Comparison of ENCODE assay signal across 1 cellular context in the genomic region with DNA sequence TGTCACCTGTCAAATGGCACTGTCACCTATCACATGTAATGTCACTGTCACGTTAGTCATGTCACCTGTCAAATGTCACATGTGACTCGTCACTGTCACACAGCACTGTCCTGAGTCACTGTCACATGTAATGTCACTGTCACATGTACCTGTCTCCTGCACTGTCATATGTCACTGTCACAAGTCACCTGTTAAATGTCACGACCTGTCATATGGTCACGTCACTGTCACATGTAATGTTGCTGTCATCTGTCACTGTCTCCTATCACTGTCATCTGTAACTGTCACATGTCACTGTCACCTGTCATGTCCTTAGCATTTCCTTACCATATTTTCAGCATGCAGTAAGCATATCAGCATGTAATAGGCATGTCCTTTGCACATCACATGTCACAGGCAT.
A peak's percentile ranks its signal among the peaks of the same experiment; 100 is the strongest.
TF ChIP-seq lines count a peak whose summit lies in the region.

No MANE protein-coding gene starts in this region.

TF ChIP-seq in K562, 482 proteins besides CTCF, POLR2A, EP300 and RAD21 (continued from another document and continues in another):
- TF ChIP-seq, protein P1, sequence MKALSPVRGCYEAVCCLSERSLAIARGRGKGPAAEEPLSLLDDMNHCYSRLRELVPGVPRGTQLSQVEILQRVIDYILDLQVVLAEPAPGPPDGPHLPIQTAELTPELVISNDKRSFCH (CRISPR knock-in tag; IDR thresholded peaks at IDR 0.05): no peak
- TF ChIP-seq, protein P1 (tag; IDR thresholded peaks at IDR 0.05): no peak
- TF ChIP-seq PHB (CRISPR knock-in tag; IDR thresholded peaks at IDR 0.05): no peak
- no peak for TF ChIP-seq FOXK2 (conservative IDR thresholded peaks at IDR 0.05 in 1 of 2, IDR thresholded peaks at IDR 0.05 in 1 of 2; ENCODE audit: low read depth in 2 of 2)
- no peak for TF ChIP-seq ZBTB43 (CRISPR knock-in tag; IDR thresholded peaks at IDR 0.05)
- TF ChIP-seq HNRNPLL (IDR thresholded peaks at IDR 0.05; ENCODE audit: low read depth, low read length, poor library complexity, severe bottlenecking): no peak
- TF ChIP-seq, protein P2, sequence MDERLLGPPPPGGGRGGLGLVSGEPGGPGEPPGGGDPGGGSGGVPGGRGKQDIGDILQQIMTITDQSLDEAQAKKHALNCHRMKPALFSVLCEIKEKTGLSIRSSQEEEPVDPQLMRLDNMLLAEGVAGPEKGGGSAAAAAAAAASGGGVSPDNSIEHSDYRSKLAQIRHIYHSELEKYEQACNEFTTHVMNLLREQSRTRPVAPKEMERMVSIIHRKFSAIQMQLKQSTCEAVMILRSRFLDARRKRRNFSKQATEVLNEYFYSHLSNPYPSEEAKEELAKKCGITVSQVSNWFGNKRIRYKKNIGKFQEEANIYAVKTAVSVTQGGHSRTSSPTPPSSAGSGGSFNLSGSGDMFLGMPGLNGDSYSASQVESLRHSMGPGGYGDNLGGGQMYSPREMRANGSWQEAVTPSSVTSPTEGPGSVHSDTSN (CRISPR knock-in tag; IDR thresholded peaks at IDR 0.05; ENCODE audit: low read depth): no peak
- TF ChIP-seq, protein P2 (tag; conservative IDR thresholded peaks at IDR 0.05; ENCODE audit: low read depth): peak; percentile 73
- TF ChIP-seq FOSL1 (tag; conservative IDR thresholded peaks at IDR 0.05): no peak
- no peak for TF ChIP-seq ZNF134 (CRISPR knock-in tag; conservative IDR thresholded peaks at IDR 0.05)
- TF ChIP-seq MLX (CRISPR knock-in tag; conservative IDR thresholded peaks at IDR 0.05): no peak
- no peak for TF ChIP-seq CBFA2T2 (conservative IDR thresholded peaks at IDR 0.05)
- no peak for TF ChIP-seq KDM2B (CRISPR knock-in tag; IDR thresholded peaks at IDR 0.05)
- TF ChIP-seq ZNF282 (CRISPR knock-in tag; IDR thresholded peaks at IDR 0.05): peak; percentile 25; the same call in 1 of the 2 replicates
- no peak for TF ChIP-seq ARID1B (IDR thresholded peaks at IDR 0.05)
- TF ChIP-seq SMC3 (conservative IDR thresholded peaks at IDR 0.05; ENCODE audit: insufficient read depth, low read depth, low read length): no peak
- TF ChIP-seq, protein P3, sequence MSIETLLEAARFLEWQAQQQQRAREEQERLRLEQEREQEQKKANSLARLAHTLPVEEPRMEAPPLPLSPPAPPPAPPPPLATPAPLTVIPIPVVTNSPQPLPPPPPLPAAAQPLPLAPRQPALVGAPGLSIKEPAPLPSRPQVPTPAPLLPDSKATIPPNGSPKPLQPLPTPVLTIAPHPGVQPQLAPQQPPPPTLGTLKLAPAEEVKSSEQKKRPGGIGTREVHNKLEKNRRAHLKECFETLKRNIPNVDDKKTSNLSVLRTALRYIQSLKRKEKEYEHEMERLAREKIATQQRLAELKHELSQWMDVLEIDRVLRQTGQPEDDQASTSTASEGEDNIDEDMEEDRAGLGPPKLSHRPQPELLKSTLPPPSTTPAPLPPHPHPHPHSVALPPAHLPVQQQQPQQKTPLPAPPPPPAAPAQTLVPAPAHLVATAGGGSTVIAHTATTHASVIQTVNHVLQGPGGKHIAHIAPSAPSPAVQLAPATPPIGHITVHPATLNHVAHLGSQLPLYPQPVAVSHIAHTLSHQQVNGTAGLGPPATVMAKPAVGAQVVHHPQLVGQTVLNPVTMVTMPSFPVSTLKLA (conservative IDR thresholded peaks at IDR 0.05): no peak
- TF ChIP-seq ATF3 (IDR thresholded peaks at IDR 0.05): no peak
- TF ChIP-seq ATF3 (CRISPR knock-in tag; conservative IDR thresholded peaks at IDR 0.05): no peak
- TF ChIP-seq, protein P4, sequence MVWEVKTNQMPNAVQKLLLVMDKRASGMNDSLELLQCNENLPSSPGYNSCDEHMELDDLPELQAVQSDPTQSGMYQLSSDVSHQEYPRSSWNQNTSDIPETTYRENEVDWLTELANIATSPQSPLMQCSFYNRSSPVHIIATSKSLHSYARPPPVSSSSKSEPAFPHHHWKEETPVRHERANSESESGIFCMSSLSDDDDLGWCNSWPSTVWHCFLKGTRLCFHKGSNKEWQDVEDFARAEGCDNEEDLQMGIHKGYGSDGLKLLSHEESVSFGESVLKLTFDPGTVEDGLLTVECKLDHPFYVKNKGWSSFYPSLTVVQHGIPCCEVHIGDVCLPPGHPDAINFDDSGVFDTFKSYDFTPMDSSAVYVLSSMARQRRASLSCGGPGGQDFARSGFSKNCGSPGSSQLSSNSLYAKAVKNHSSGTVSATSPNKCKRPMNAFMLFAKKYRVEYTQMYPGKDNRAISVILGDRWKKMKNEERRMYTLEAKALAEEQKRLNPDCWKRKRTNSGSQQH (CRISPR knock-in tag; IDR thresholded peaks at IDR 0.05): no peak
- TF ChIP-seq PKNOX1 (IDR thresholded peaks at IDR 0.05): peak; percentile 78
- no peak for TF ChIP-seq SMAD2 (IDR thresholded peaks at IDR 0.05; ENCODE audit: low read depth, low read length)
- no peak for TF ChIP-seq ETS1 (conservative IDR thresholded peaks at IDR 0.05; ENCODE audit: control insufficient read depth, low read depth, low read length)
- no peak for TF ChIP-seq CBX5 (IDR thresholded peaks at IDR 0.05; ENCODE audit: borderline replicate concordance, low read depth)
- TF ChIP-seq SMARCC2 (IDR thresholded peaks at IDR 0.05; ENCODE audit: low read depth): no peak
- no peak for TF ChIP-seq MTA1 (IDR thresholded peaks at IDR 0.05; ENCODE audit: borderline replicate concordance)
- TF ChIP-seq, protein P5, sequence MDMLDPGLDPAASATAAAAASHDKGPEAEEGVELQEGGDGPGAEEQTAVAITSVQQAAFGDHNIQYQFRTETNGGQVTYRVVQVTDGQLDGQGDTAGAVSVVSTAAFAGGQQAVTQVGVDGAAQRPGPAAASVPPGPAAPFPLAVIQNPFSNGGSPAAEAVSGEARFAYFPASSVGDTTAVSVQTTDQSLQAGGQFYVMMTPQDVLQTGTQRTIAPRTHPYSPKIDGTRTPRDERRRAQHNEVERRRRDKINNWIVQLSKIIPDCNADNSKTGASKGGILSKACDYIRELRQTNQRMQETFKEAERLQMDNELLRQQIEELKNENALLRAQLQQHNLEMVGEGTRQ (CRISPR knock-in tag; IDR thresholded peaks at IDR 0.05): no peak
- TF ChIP-seq, protein P6, sequence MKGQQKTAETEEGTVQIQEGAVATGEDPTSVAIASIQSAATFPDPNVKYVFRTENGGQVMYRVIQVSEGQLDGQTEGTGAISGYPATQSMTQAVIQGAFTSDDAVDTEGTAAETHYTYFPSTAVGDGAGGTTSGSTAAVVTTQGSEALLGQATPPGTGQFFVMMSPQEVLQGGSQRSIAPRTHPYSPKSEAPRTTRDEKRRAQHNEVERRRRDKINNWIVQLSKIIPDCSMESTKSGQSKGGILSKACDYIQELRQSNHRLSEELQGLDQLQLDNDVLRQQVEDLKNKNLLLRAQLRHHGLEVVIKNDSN (CRISPR knock-in tag; IDR thresholded peaks at IDR 0.05): 0 out of 2 replicates have a peak, but pooled peaks have one; percentile 35
- TF ChIP-seq ZNF695 (CRISPR knock-in tag; IDR thresholded peaks at IDR 0.05): no peak
- no peak for TF ChIP-seq FOXM1 (IDR thresholded peaks at IDR 0.05; ENCODE audit: low read depth)
- no peak for TF ChIP-seq FOXM1 (CRISPR knock-in tag; IDR thresholded peaks at IDR 0.05; ENCODE audit: low read depth)
- no peak for TF ChIP-seq TSHZ1 (CRISPR knock-in tag; IDR thresholded peaks at IDR 0.05)
- no peak for TF ChIP-seq DDX20 (tag; IDR thresholded peaks at IDR 0.05; ENCODE audit: low read depth)
- TF ChIP-seq ASH1L (IDR thresholded peaks at IDR 0.05; ENCODE audit: borderline replicate concordance, low read depth, partially characterized antibody): no peak
- peak; percentile 57 for TF ChIP-seq MAX (CRISPR knock-in tag; IDR thresholded peaks at IDR 0.05)
- no peak for TF ChIP-seq MXI1 (IDR thresholded peaks at IDR 0.05; ENCODE audit: low read depth, low read length)
- no peak for TF ChIP-seq TAF9B (IDR thresholded peaks at IDR 0.05; ENCODE audit: partially characterized antibody)
- TF ChIP-seq KDM5B (IDR thresholded peaks at IDR 0.05; ENCODE audit: insufficient replicate concordance, low read depth, low read length): no peak
- no peak for TF ChIP-seq TCF7L2 (IDR thresholded peaks at IDR 0.05; ENCODE audit: low read depth, low read length)
- TF ChIP-seq SAFB2 (IDR thresholded peaks at IDR 0.05; ENCODE audit: borderline replicate concordance, low read depth, low read length, severe bottlenecking): no peak
- TF ChIP-seq, protein P7, sequence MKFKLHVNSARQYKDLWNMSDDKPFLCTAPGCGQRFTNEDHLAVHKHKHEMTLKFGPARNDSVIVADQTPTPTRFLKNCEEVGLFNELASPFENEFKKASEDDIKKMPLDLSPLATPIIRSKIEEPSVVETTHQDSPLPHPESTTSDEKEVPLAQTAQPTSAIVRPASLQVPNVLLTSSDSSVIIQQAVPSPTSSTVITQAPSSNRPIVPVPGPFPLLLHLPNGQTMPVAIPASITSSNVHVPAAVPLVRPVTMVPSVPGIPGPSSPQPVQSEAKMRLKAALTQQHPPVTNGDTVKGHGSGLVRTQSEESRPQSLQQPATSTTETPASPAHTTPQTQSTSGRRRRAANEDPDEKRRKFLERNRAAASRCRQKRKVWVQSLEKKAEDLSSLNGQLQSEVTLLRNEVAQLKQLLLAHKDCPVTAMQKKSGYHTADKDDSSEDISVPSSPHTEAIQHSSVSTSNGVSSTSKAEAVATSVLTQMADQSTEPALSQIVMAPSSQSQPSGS (CRISPR knock-in tag; IDR thresholded peaks at IDR 0.05): peak; percentile 52; the same call in 1 of the 2 replicates
- TF ChIP-seq ZZZ3 (IDR thresholded peaks at IDR 0.05): no peak
